In genomic region chr12:116295327-116296263, GRCh38 we compare ENCODE assay signal across 26 cellular contexts. TPM values are rescaled to one million over a fixed set of nuclear protein-coding genes. Genes with fewer than 3 reads are reported as not detected.
DNase-seq lines count a peak whose midpoint lies in the region; ATAC-seq and TF ChIP-seq lines count a peak whose summit lies in the region.
"Had no signal": no experiment of that assay in that cellular context is flagged by ENCODE, and none has a peak within 500 bp of the region (broad histone marks: within the 10 kb centered on the region; RNA-seq: fewer than 3 reads in every experiment).

No MANE protein-coding gene starts in this region.

- H3K27ac Mint-ChIP-seq in stimulated activated naive CD8-positive, alpha-beta T cell treated with anti-CD3 and anti-CD28 coated beads, Interleukin-15, Interleukin-2, amounts not matched to agents 100 ng/mL and 50 ng/mL, for 24 hours: peak overlapping the region; percentile 23
- H3K27ac Mint-ChIP-seq: activated CD4-positive, alpha-beta T cell treated with anti-CD3 and anti-CD28 coated beads, Interleukin-2, amount 10 ng/mL, durations not matched to agents 7 days and 5 days; IgD-negative memory B cell; natural killer cell; stimulated activated memory B cell treated with anti-CD40 and anti-IgM and Interleukin-4, amounts not matched to agents 10 μg/mL and 1 μg/mL and 100 μg/mL, for 72 hours had no signal

- H3K4me1 Mint-ChIP-seq in stimulated activated naive CD8-positive, alpha-beta T cell treated with anti-CD3 and anti-CD28 coated beads, Interleukin-15, Interleukin-2, amounts not matched to agents 100 ng/mL and 50 ng/mL, for 24 hours (ENCODE audit: low read depth): no peaks in the 10 kb centered on the region
- H3K4me1 Mint-ChIP-seq: activated CD4-positive, alpha-beta T cell treated with anti-CD3 and anti-CD28 coated beads, Interleukin-2, amount 10 ng/mL, durations not matched to agents 7 days and 5 days; natural killer cell had no signal

- no peaks in the 10 kb centered on the region for H3K36me3 Mint-ChIP-seq in stimulated activated naive CD8-positive, alpha-beta T cell treated with anti-CD3 and anti-CD28 coated beads, Interleukin-15, Interleukin-2, amounts not matched to agents 100 ng/mL and 50 ng/mL, for 24 hours (ENCODE audit: low read depth)
- H3K36me3 Mint-ChIP-seq: IgD-negative memory B cell; natural killer cell; stimulated activated memory B cell treated with anti-CD40 and anti-IgM and Interleukin-4, amounts not matched to agents 10 μg/mL and 1 μg/mL and 100 μg/mL, for 72 hours had no signal

- H4K20me1 ChIP-seq in hepatocyte (ENCODE audit: insufficient read depth, poor library complexity, severe bottlenecking): no peaks in the 10 kb centered on the region

- H3K36me3 ChIP-seq in brain microvascular endothelial cell (replicated peaks) (no peaks in the 10 kb centered on the region), hepatocyte (replicated peaks; ENCODE audit: insufficient read depth, low read depth) (no peaks in the 10 kb centered on the region)
- H3K36me3 ChIP-seq: BE2C had no signal

- no peaks in the 10 kb centered on the region for H3K79me2 ChIP-seq in hepatocyte

- H3K27me3 Mint-ChIP-seq in stimulated activated naive CD8-positive, alpha-beta T cell treated with anti-CD3 and anti-CD28 coated beads, Interleukin-15, Interleukin-2, amounts not matched to agents 100 ng/mL and 50 ng/mL, for 24 hours: peaks cover 4% of the 10 kb centered on the region

- no peak overlapping the region for H3K4me3 Mint-ChIP-seq in stimulated activated naive CD8-positive, alpha-beta T cell treated with anti-CD3 and anti-CD28 coated beads, Interleukin-15, Interleukin-2, amounts not matched to agents 100 ng/mL and 50 ng/mL, for 24 hours
- H3K4me3 Mint-ChIP-seq: activated CD4-positive, alpha-beta T cell treated with anti-CD3 and anti-CD28 coated beads, Interleukin-2, amount 10 ng/mL, durations not matched to agents 7 days and 5 days; IgD-negative memory B cell; natural killer cell; stimulated activated memory B cell treated with anti-CD40 and anti-IgM and Interleukin-4, amounts not matched to agents 10 μg/mL and 1 μg/mL and 100 μg/mL, for 72 hours had no signal

- peaks cover 5% of the 10 kb centered on the region for H3K4me1 ChIP-seq in hepatocyte (ENCODE audit: insufficient read depth)
- H3K4me1 ChIP-seq: BE2C had no signal

- in situ Hi-C loops in brain microvascular endothelial cell (cut with HindIII; ENCODE audit: low pct_ligation_motif_present, low sequenced_read_pairs): no loop called here

- WGBS in hepatocyte (ENCODE audit: low lambda C conversion rate, missing lambda C conversion rate): 83% methylated on average over 4 of the region's 4 CpGs

- no peak for ATAC-seq in stimulated activated naive CD8-positive, alpha-beta T cell treated with anti-CD3 and anti-CD28 coated beads, Interleukin-15, Interleukin-2, amounts not matched to agents 100 U/mL and 50 U/mL, for 24 hours
- no peak for ATAC-seq in HG02642 (IDR thresholded peaks at IDR 0.05; ENCODE audit: poor library complexity, unreplicated experiment)
- ATAC-seq: HCT116; left cardiac atrium; mucosa of descending colon; natural killer cell; stimulated activated memory B cell treated with anti-CD40 and anti-IgM and Interleukin-4, amounts not matched to agents 10 μg/mL and 1 μg/mL and 100 μg/mL, for 72 hours had no signal

- no peak overlapping the region for H3K4me3 ChIP-seq in brain microvascular endothelial cell (ENCODE audit: low read depth, low read length)
- no peak overlapping the region for H3K4me3 ChIP-seq in hepatocyte
- H3K4me3 ChIP-seq: mucosa of descending colon had no signal

- peaks cover 4% of the 10 kb centered on the region for H3K9me3 Mint-ChIP-seq in stimulated activated naive CD8-positive, alpha-beta T cell treated with anti-CD3 and anti-CD28 coated beads, Interleukin-15, Interleukin-2, amounts not matched to agents 100 ng/mL and 50 ng/mL, for 24 hours

- no peak overlapping the region for H2AFZ ChIP-seq in hepatocyte

- TF ChIP-seq CTCF in brain microvascular endothelial cell (IDR thresholded peaks at IDR 0.05; ENCODE audit: low read depth, low read length, missing control alignments) (peak; percentile 1), hepatocyte (IDR thresholded peaks at IDR 0.05; ENCODE audit: poor library complexity) (no peak)

- no peaks in the 10 kb centered on the region for H3K9me2 ChIP-seq in hepatocyte (replicated peaks; ENCODE audit: insufficient read depth)

- H3K27ac ChIP-seq in brain microvascular endothelial cell (no peak overlapping the region), hepatocyte (no peak overlapping the region)

- no peak overlapping the region for H3K4me2 ChIP-seq in hepatocyte

- no peak for DNase-seq in stimulated activated naive CD8-positive, alpha-beta T cell treated with anti-CD3 and anti-CD28 coated beads, Interleukin-15, Interleukin-2, amounts not matched to agents 100 U/mL and 50 U/mL, for 24 hours
- DNase-seq in brain microvascular endothelial cell (no peak), hepatocyte (ENCODE audit: low spot score) (peak; percentile 43), activated gamma-delta T cell treated with Interleukin-2 at 50 U/mL for 16 hours (no peak), AG08396 (ENCODE audit: low spot score) (no peak)
- DNase-seq in activated CD8-positive, alpha-beta memory T cell treated with anti-CD3 and anti-CD28 coated beads for 24 hours: no peak
- DNase-seq: activated CD4-positive, alpha-beta T cell treated with anti-CD3 and anti-CD28 coated beads, Interleukin-2, amount 10 ng/mL, durations not matched to agents 7 days and 5 days; activated gamma-delta T cell; activated T-cell treated with anti-CD3 and anti-CD28 coated beads, Interleukin-2, amount 50 U/mL, for 1 hour; BE2C; central memory CD4-positive, alpha-beta T cell; DMS 273 treated with DMSO at 0.1 percent for 48 hours; left cardiac atrium; mammary epithelial cell; mucosa of descending colon; natural killer cell; NCI-H146; NCI-H2107; NCI-H446 treated with DMSO at 0.1 percent for 48 hours; NCI-H774; SHP77 treated with DMSO at 0.1 percent for 48 hours had no signal

- H3K27me3 ChIP-seq in brain microvascular endothelial cell (replicated peaks) (no peaks in the 10 kb centered on the region), hepatocyte (no peaks in the 10 kb centered on the region)
- H3K27me3 ChIP-seq: BE2C had no signal

- no peaks in the 10 kb centered on the region for H3K9me3 ChIP-seq in hepatocyte (ENCODE audit: low read depth)
- H3K9me3 ChIP-seq: BE2C, mucosa of descending colon had no signal

RNA-seq across cellular contexts. Expression of gene MED13L, which starts 18.1 kb away (rescaled TPM):
- total RNA-seq in hepatocyte: 122 and 135 TPM in 2 replicates
- 23.7 and 23.9 TPM in 2 replicates for polyA plus RNA-seq in hepatocyte
